Comparison of ENCODE assay signal across 33 cellular contexts in genomic region chr12:76739896-76740295, GRCh38.
"Had no signal": no experiment of that assay in that cellular context is flagged by ENCODE, and none has a peak within 500 bp of the region (broad histone marks: within the 10 kb centered on the region; RNA-seq: fewer than 3 reads in every experiment).

No MANE protein-coding gene starts in this region.

- H3K27me3 ChIP-seq: adrenal gland, body of pancreas, esophagus muscularis mucosa, foreskin keratinocyte, gastrocnemius medialis, heart left ventricle had no signal

- H3K27ac ChIP-seq: adrenal gland, body of pancreas, esophagus muscularis mucosa, foreskin keratinocyte, gastrocnemius medialis, heart left ventricle, WERI-Rb-1 had no signal

- H3K9me3 ChIP-seq: adrenal gland, body of pancreas, gastrocnemius medialis had no signal

- H3K36me3 ChIP-seq: adrenal gland, esophagus muscularis mucosa, gastrocnemius medialis, heart left ventricle, WERI-Rb-1 had no signal

- ATAC-seq: activated CD4-positive, CD25-positive, alpha-beta regulatory T cell treated with anti-CD3 and anti-CD28 coated beads, Interleukin-2, amount 50 U/mL, for 24 hours; activated CD8-positive, alpha-beta T cell treated with anti-CD3 and anti-CD28 coated beads for 36 hours; activated naive CD8-positive, alpha-beta T cell treated with anti-CD3 and anti-CD28 coated beads, Interleukin-2, amount 50 U/mL, for 24 hours; activated T-cell treated with anti-CD3 and anti-CD28 coated beads, Interleukin-2, amount 50 U/mL, for 4 hours; activated T-helper 17 cell treated with anti-CD3 and anti-CD28 coated beads, Interleukin-2, amount 50 U/mL, for 72 hours; body of pancreas; effector memory CD8-positive, alpha-beta T cell; foreskin keratinocyte; gastrocnemius medialis; heart left ventricle had no signal

- H3K4me1 ChIP-seq: adrenal gland, body of pancreas, esophagus muscularis mucosa, foreskin keratinocyte, gastrocnemius medialis, heart left ventricle had no signal

- H3K27ac Mint-ChIP-seq: activated B cell treated with CpG ODN at 0.5 μM for 24 hours; activated CD8-positive, alpha-beta T cell treated with anti-CD3 and anti-CD28 coated beads for 36 hours; activated naive CD8-positive, alpha-beta T cell treated with anti-CD3 and anti-CD28 coated beads for 36 hours; activated naive CD8-positive, alpha-beta T cell treated with anti-CD3 and anti-CD28 coated beads, Interleukin-2, amount 50 U/mL, for 24 hours; activated T-helper 17 cell treated with anti-CD3 and anti-CD28 coated beads, Interleukin-2, amount 50 U/mL, for 72 hours; effector memory CD8-positive, alpha-beta T cell; T-helper 2 cell treated with Interferon-gamma antibody and Interleukin-4, amounts not matched to agents 5 μg/mL and 100 μg/mL, for 36 hours had no signal

- H3K4me3 ChIP-seq: adrenal gland, body of pancreas, esophagus muscularis mucosa, gastrocnemius medialis, heart left ventricle had no signal

- H3K4me1 Mint-ChIP-seq: activated B cell treated with CpG ODN at 0.5 μM for 24 hours; activated naive CD8-positive, alpha-beta T cell treated with anti-CD3 and anti-CD28 coated beads for 36 hours; activated naive CD8-positive, alpha-beta T cell treated with anti-CD3 and anti-CD28 coated beads, Interleukin-2, amount 50 U/mL, for 24 hours; activated T-helper 17 cell treated with anti-CD3 and anti-CD28 coated beads, Interleukin-2, amount 50 U/mL, for 72 hours had no signal

- H3K4me3 Mint-ChIP-seq: activated B cell treated with CpG ODN at 0.5 μM for 24 hours; activated CD8-positive, alpha-beta T cell treated with anti-CD3 and anti-CD28 coated beads for 36 hours; activated naive CD8-positive, alpha-beta T cell treated with anti-CD3 and anti-CD28 coated beads for 36 hours; activated naive CD8-positive, alpha-beta T cell treated with anti-CD3 and anti-CD28 coated beads, Interleukin-2, amount 50 U/mL, for 24 hours; activated T-cell treated with anti-CD3 and anti-CD28 coated beads, Interleukin-2, amount 50 U/mL, for 4 hours; activated T-helper 17 cell treated with anti-CD3 and anti-CD28 coated beads, Interleukin-2, amount 50 U/mL, for 72 hours; effector memory CD8-positive, alpha-beta T cell; T-helper 2 cell treated with Interferon-gamma antibody and Interleukin-4, amounts not matched to agents 5 μg/mL and 100 μg/mL, for 36 hours had no signal

- DNase-seq: activated B cell treated with CpG ODN at 0.5 μM for 24 hours; activated CD4-positive, alpha-beta T cell treated with anti-CD3 and anti-CD28 coated beads for 48 hours; activated CD4-positive, alpha-beta T cell treated with anti-CD3 and anti-CD28 coated beads, Interleukin-2, amount 50 U/mL, for 1 hour; activated CD4-positive, alpha-beta T cell treated with anti-CD3 and anti-CD28 coated beads, Interleukin-2, amount 50 U/mL, for 48 hours; activated CD8-positive, alpha-beta memory T cell treated with anti-CD3 and anti-CD28 coated beads for 24 hours; activated CD8-positive, alpha-beta T cell treated with anti-CD3 and anti-CD28 coated beads for 36 hours; activated effector memory CD4-positive, alpha-beta T cell treated with Interleukin-2 at 50 U/mL for 16 hours; activated gamma-delta T cell treated with Interleukin-2 at 50 U/mL for 16 hours; activated naive CD4-positive, alpha-beta T cell treated with anti-CD3 and anti-CD28 coated beads, Interleukin-2, amount 50 U/mL, for 16 hours; activated naive CD4-positive, alpha-beta T cell treated with Interleukin-2 at 50 U/mL for 16 hours; activated naive CD8-positive, alpha-beta T cell treated with anti-CD3 and anti-CD28 coated beads for 36 hours; activated naive CD8-positive, alpha-beta T cell treated with anti-CD3 and anti-CD28 coated beads, Interleukin-2, amount 50 U/mL, for 24 hours; activated T-cell treated with anti-CD3 and anti-CD28 coated beads, Interleukin-2, amount 50 U/mL, for 4 hours; adrenal gland; amygdala; aorta; body of pancreas; caudate nucleus; cortex of kidney; dermis blood vessel endothelial cell; effector CD4-positive, alpha-beta T cell; effector memory CD8-positive, alpha-beta T cell; erythroblast; foreskin keratinocyte; gastrocnemius medialis; glutamatergic neuron; heart left ventricle; T1000; WERI-Rb-1 had no signal

- H3K9me3 Mint-ChIP-seq: effector memory CD8-positive, alpha-beta T cell had no signal

- H3K27me3 Mint-ChIP-seq: activated naive CD8-positive, alpha-beta T cell treated with anti-CD3 and anti-CD28 coated beads for 36 hours had no signal
